In genomic region chr2:172105715-172106124, GRCh38 we compare ENCODE assay signal across 10 cellular contexts. TPM values are rescaled to one million over a fixed set of nuclear protein-coding genes. Genes with fewer than 3 reads are reported as not detected.
DNase-seq lines count a peak whose midpoint lies in the region; ATAC-seq and TF ChIP-seq lines count a peak whose summit lies in the region.
"Had no signal": no experiment of that assay in that cellular context is flagged by ENCODE, and none has a peak within 500 bp of the region (broad histone marks: within the 10 kb centered on the region; RNA-seq: fewer than 3 reads in every experiment).

No MANE protein-coding gene starts in this region.

- H3K4me3 ChIP-seq in iPS-15b (ENCODE audit: low read depth, low read length) (peak overlapping the region; percentile 35), colonic mucosa (no peak overlapping the region)

- H3K4me1 Mint-ChIP-seq in stimulated activated naive CD8-positive, alpha-beta T cell treated with anti-CD3 and anti-CD28 coated beads, Interleukin-15, Interleukin-2, amounts not matched to agents 100 ng/mL and 50 ng/mL, for 24 hours (ENCODE audit: low read depth), result peaks cover 49% of the 10 kb centered on the region
- peaks cover 50% of the 10 kb centered on the region for H3K4me1 Mint-ChIP-seq in activated naive CD8-positive, alpha-beta T cell treated with anti-CD3 and anti-CD28 coated beads for 36 hours

- H3K9ac ChIP-seq in iPS-15b (ENCODE audit: low read depth, low read length) (no peak overlapping the region), colonic mucosa (ENCODE audit: low read depth in 2 of 2, low read length in 2 of 2) (no peak overlapping the region)

- H3K27me3 Mint-ChIP-seq in stimulated activated naive CD8-positive, alpha-beta T cell treated with anti-CD3 and anti-CD28 coated beads, Interleukin-15, Interleukin-2, amounts not matched to agents 100 ng/mL and 50 ng/mL, for 24 hours, result peaks cover 81% of the 10 kb centered on the region
- peaks cover 92% of the 10 kb centered on the region for H3K27me3 Mint-ChIP-seq in activated naive CD8-positive, alpha-beta T cell treated with anti-CD3 and anti-CD28 coated beads for 36 hours

- no peak for DNase-seq in stimulated activated naive CD8-positive, alpha-beta T cell treated with anti-CD3 and anti-CD28 coated beads, Interleukin-15, Interleukin-2, amounts not matched to agents 100 U/mL and 50 U/mL, for 24 hours
- DNase-seq in activated naive CD8-positive, alpha-beta T cell treated with anti-CD3 and anti-CD28 coated beads for 36 hours, result no peak
- DNase-seq in effector CD4-positive, alpha-beta T cell, result no peak
- no peak for DNase-seq in colonic mucosa
- DNase-seq in putamen (ENCODE audit: low spot score), result no peak
- no peak for DNase-seq in hypothalamus (lab: John Stamatoyannopoulos, UW)
- DNase-seq: cortex of kidney had no signal

- H3K9me3 ChIP-seq in iPS-15b (ENCODE audit: control insufficient read depth, insufficient read depth, low read length) (no peaks in the 10 kb centered on the region), colonic mucosa (no peaks in the 10 kb centered on the region)

- no peak overlapping the region for H3K27ac Mint-ChIP-seq in stimulated activated naive CD8-positive, alpha-beta T cell treated with anti-CD3 and anti-CD28 coated beads, Interleukin-15, Interleukin-2, amounts not matched to agents 100 ng/mL and 50 ng/mL, for 24 hours
- no peak overlapping the region for H3K27ac Mint-ChIP-seq in activated naive CD8-positive, alpha-beta T cell treated with anti-CD3 and anti-CD28 coated beads for 36 hours

- peak overlapping the region; percentile 17 for H3K4me3 Mint-ChIP-seq in stimulated activated naive CD8-positive, alpha-beta T cell treated with anti-CD3 and anti-CD28 coated beads, Interleukin-15, Interleukin-2, amounts not matched to agents 100 ng/mL and 50 ng/mL, for 24 hours
- peak overlapping the region; percentile 50 for H3K4me3 Mint-ChIP-seq in activated naive CD8-positive, alpha-beta T cell treated with anti-CD3 and anti-CD28 coated beads for 36 hours

- TF ChIP-seq CTCF in colonic mucosa (IDR thresholded peaks at IDR 0.05), result no peak

- ATAC-seq in stimulated activated naive CD8-positive, alpha-beta T cell treated with anti-CD3 and anti-CD28 coated beads, Interleukin-15, Interleukin-2, amounts not matched to agents 100 U/mL and 50 U/mL, for 24 hours, result no peak

- no peaks in the 10 kb centered on the region for H3K36me3 ChIP-seq in iPS-15b (ENCODE audit: control insufficient read depth, insufficient read depth, low read length)
- no peaks in the 10 kb centered on the region for H3K36me3 ChIP-seq in colonic mucosa

- H3K36me3 Mint-ChIP-seq in stimulated activated naive CD8-positive, alpha-beta T cell treated with anti-CD3 and anti-CD28 coated beads, Interleukin-15, Interleukin-2, amounts not matched to agents 100 ng/mL and 50 ng/mL, for 24 hours (ENCODE audit: low read depth), result no peaks in the 10 kb centered on the region
- H3K36me3 Mint-ChIP-seq in activated naive CD8-positive, alpha-beta T cell treated with anti-CD3 and anti-CD28 coated beads for 36 hours, result no peaks in the 10 kb centered on the region

- H3K27ac ChIP-seq in colonic mucosa, result no peak overlapping the region

- peaks cover 7% of the 10 kb centered on the region for H3K4me1 ChIP-seq in iPS-15b (ENCODE audit: control insufficient read depth, insufficient read depth, low read length)
- H3K4me1 ChIP-seq in colonic mucosa, result peaks cover 17% of the 10 kb centered on the region

- H3K27me3 ChIP-seq in iPS-15b (ENCODE audit: control insufficient read depth, insufficient read depth, low read length) (peaks cover 94% of the 10 kb centered on the region), colonic mucosa (peaks cover 75% of the 10 kb centered on the region)

- intact Hi-C loops in colonic mucosa (cut with DNase I), result loop anchor here (10.0 kb wide), 2 partner anchors 401 to 531 kb away; no protein-coding TSS in a partner anchor

- H3K9me3 Mint-ChIP-seq in stimulated activated naive CD8-positive, alpha-beta T cell treated with anti-CD3 and anti-CD28 coated beads, Interleukin-15, Interleukin-2, amounts not matched to agents 100 ng/mL and 50 ng/mL, for 24 hours, result no peaks in the 10 kb centered on the region
- H3K9me3 Mint-ChIP-seq in activated naive CD8-positive, alpha-beta T cell treated with anti-CD3 and anti-CD28 coated beads for 36 hours, result no peaks in the 10 kb centered on the region

RNA-seq across cellular contexts. Expression of gene DLX2, which starts 3.0 kb away (rescaled TPM):
- total RNA-seq in activated naive CD8-positive, alpha-beta T cell treated with anti-CD3 and anti-CD28 coated beads for 36 hours, result not detected
- total RNA-seq in colonic mucosa, result not detected
- total RNA-seq: kidney had no signal

RNA-seq across cellular contexts. Expression of gene DLX1, which starts 20.4 kb away (rescaled TPM):
- total RNA-seq in activated naive CD8-positive, alpha-beta T cell treated with anti-CD3 and anti-CD28 coated beads for 36 hours, result under 1 TPM in 1 of 2 experiments, not detected in 1; 0.10 TPM
- under 1 TPM in 1 of 2 donors, not detected in 1; 0.19 TPM for total RNA-seq in colonic mucosa
- total RNA-seq: kidney had no signal
